In genomic region chr5:81750308-81751008, GRCh38 we compare ENCODE assay signal across 8 cellular contexts. TPM values are rescaled to one million over a fixed set of nuclear protein-coding genes. Genes with fewer than 3 reads are reported as not detected.
A peak's percentile ranks its signal among the peaks of the same experiment; 100 is the strongest.
DNase-seq lines count a peak whose midpoint lies in the region; FAIRE-seq and TF ChIP-seq lines count a peak whose summit lies in the region.

No MANE protein-coding gene starts in this region.

- no peak for FAIRE-seq in RCC 7860 (lab: Jason Lieb, UNC)

- no peak overlapping the region for H3K23ac ChIP-seq in mesendoderm (ENCODE audit: low read length)

- no peak overlapping the region for H4K5ac ChIP-seq in mesendoderm (ENCODE audit: low read length)

- H3K36me3 Mint-ChIP-seq in chondrocyte (ENCODE audit: low read depth) = no peaks in the 10 kb centered on the region

- H3K27ac ChIP-seq in mesendoderm (ENCODE audit: low read depth, low read length) (peak overlapping the region; percentile 14), tibial nerve (peak overlapping the region; percentile 88 to 98 (median 98))

- H3K18ac ChIP-seq in mesendoderm (ENCODE audit: low read length) = peak overlapping the region; percentile 97

- H3K9ac ChIP-seq in mesendoderm (ENCODE audit: low read length) = peak overlapping the region; percentile 60

- peaks cover 50% of the 10 kb centered on the region for H3K4me1 Mint-ChIP-seq in chondrocyte (ENCODE audit: low read depth)

- H3K27me3 Mint-ChIP-seq in chondrocyte (ENCODE audit: low read depth) = no peaks in the 10 kb centered on the region

- H3K27ac Mint-ChIP-seq in chondrocyte (ENCODE audit: unreplicated experiment) = peak overlapping the region; percentile 97

- H3K27me3 ChIP-seq in HAP-1 (ENCODE audit: low read depth) = no peaks in the 10 kb centered on the region
- H3K27me3 ChIP-seq in mesendoderm (ENCODE audit: insufficient read depth, low read length, poor library complexity) = no peaks in the 10 kb centered on the region
- H3K27me3 ChIP-seq in tibial nerve = no peaks in the 10 kb centered on the region

- no peak for TF ChIP-seq POLR2A in tibial nerve (IDR thresholded peaks at IDR 0.05)

- no peaks in the 10 kb centered on the region for H3K9me3 ChIP-seq in HAP-1
- H3K9me3 ChIP-seq in tibial nerve = no peaks in the 10 kb centered on the region

- no peaks in the 10 kb centered on the region for H3K79me2 ChIP-seq in mesendoderm (ENCODE audit: control insufficient read depth, insufficient read depth, low read length)

- H3K56ac ChIP-seq in mesendoderm (ENCODE audit: low read length) = peak overlapping the region; percentile 76

- no peaks in the 10 kb centered on the region for H3K79me1 ChIP-seq in mesendoderm (ENCODE audit: low read length)

- peaks cover 37% of the 10 kb centered on the region for H3K4me1 ChIP-seq in HAP-1
- H3K4me1 ChIP-seq in mesendoderm (ENCODE audit: control insufficient read depth, low read depth, low read length) = peaks cover 3% of the 10 kb centered on the region
- peaks cover 0 to 69% (median 12%) of the 10 kb centered on the region in 4 donors for H3K4me1 ChIP-seq in tibial nerve

- peak overlapping the region; percentile 93 for H3K4ac ChIP-seq in mesendoderm (ENCODE audit: low read depth, low read length)

- H4K8ac ChIP-seq in mesendoderm (ENCODE audit: low read depth, low read length) = peak overlapping the region; percentile 66

- H3K4me3 ChIP-seq in HAP-1 = peak overlapping the region; percentile 58
- peak overlapping the region; percentile 84 for H3K4me3 ChIP-seq in mesendoderm (ENCODE audit: low read length)
- H3K4me3 ChIP-seq in tibial nerve = peak overlapping the region; percentile 85 to 99 (median 92)

- H2BK15ac ChIP-seq in mesendoderm (replicated peaks; ENCODE audit: low read depth) = peak overlapping the region; percentile 80

- H3K4me3 Mint-ChIP-seq in chondrocyte (ENCODE audit: unreplicated experiment) = peak overlapping the region; percentile 87

- no CpG with 5 or more reads among the region's 90 CpGs for WGBS in mesendoderm (ENCODE audit: extremely low coverage, insufficient coverage, low lambda C conversion rate)
- 0 to 1% methylated on average over 3 to 59 of the region's 90 CpGs for WGBS in tibial nerve, 2 donors

- peak; percentile 19 for DNase-seq in Daoy (ENCODE audit: low read depth)
- DNase-seq in HAP-1 (ENCODE audit: low spot score in 2 of 2) = no peak
- DNase-seq in T-helper 1 cell = peak in 3 of 5 donors; percentile 13 to 41 (median 16)
- peak; percentile 84 for DNase-seq in chondrocyte (ENCODE audit: low spot score)
- DNase-seq in mesendoderm = no peak
- no peak for DNase-seq in tibial nerve (ENCODE audit: low spot score in 2 of 2)
- no peak for DNase-seq in DMS153 treated with DMSO at 0.1 percent for 48 hours (lab: John Stamatoyannopoulos, UW; ENCODE audit: unreplicated experiment)
- DNase-seq in RCC 7860 (ENCODE audit: low spot score) = no peak

- H2BK5ac ChIP-seq in mesendoderm (ENCODE audit: low read length) = no peak overlapping the region

- H3K9me3 Mint-ChIP-seq in chondrocyte (ENCODE audit: low read depth) = no peaks in the 10 kb centered on the region

- no peak for TF ChIP-seq EP300 in tibial nerve (IDR thresholded peaks at IDR 0.05)

- TF ChIP-seq CTCF in chondrocyte (IDR thresholded peaks at IDR 0.05) (peak; percentile 8), tibial nerve (IDR thresholded peaks at IDR 0.05) (no peak)

- H2AK5ac ChIP-seq in mesendoderm (ENCODE audit: low read length) = no peak overlapping the region

- no peaks in the 10 kb centered on the region for H3K36me3 ChIP-seq in HAP-1 (replicated peaks)
- no peaks in the 10 kb centered on the region for H3K36me3 ChIP-seq in mesendoderm (ENCODE audit: control insufficient read depth, insufficient read depth, low read length)
- no peaks in the 10 kb centered on the region for H3K36me3 ChIP-seq in tibial nerve

- H2BK120ac ChIP-seq in mesendoderm (ENCODE audit: low read depth, low read length) = peak overlapping the region; percentile 95

- in situ Hi-C loops in HAP-1 (cut with MboI; ENCODE audit: low sequenced_read_pairs) = loop anchor here (5.0 to 25.0 kb wide), 2 partner anchors 102 to 412 kb away; no protein-coding TSS in a partner anchor

- H3K4me2 ChIP-seq in mesendoderm (ENCODE audit: low read length) = peak overlapping the region; percentile 56

RNA-seq across cellular contexts. Expression of gene SSBP2, which starts 0.4 kb away (rescaled TPM):
- total RNA-seq in Daoy (2014; rRNA removed; shearing (Covaris generic)) = 15.0 and 21.0 TPM in 2 replicates
- total RNA-seq in chondrocyte (47.9 to 61.4 TPM (median 52.0 TPM) in 3 replicates), tibial nerve (10 to 100 TPM; 62.6 to 95.1 (median 77.5) TPM)
- 8.0 TPM for polyA plus RNA-seq in mesendoderm (2013, experiment 1 of 2)
- polyA plus RNA-seq in mesendoderm (2013, experiment 2 of 2) = 8.2 TPM

Comparison
In these comparisons a context has a peak if more than half of its experiments do, and no peak if none do; other contexts are left out.
1. DNase-seq: peak in Daoy (single experiment), T-helper 1 cell (3 of 5) and chondrocyte (single experiment); none in HAP-1 (0 of 2), mesendoderm (single experiment), tibial nerve (0 of 2), DMS153 treated with DMSO at 0.1 percent for 48 hours (single experiment) and RCC 7860 (single experiment).
2. Peak in every context shown above with its lines, with median percentiles within 50 percentile points of each other: H3K4me3 ChIP-seq.